Comparison of ENCODE assay signal across 22 cellular contexts in genomic region chr2:200847268-200847667, GRCh38.
"Had no signal": no experiment of that assay in that cellular context is flagged by ENCODE, and none has a peak within 500 bp of the region (broad histone marks: within the 10 kb centered on the region; RNA-seq: fewer than 3 reads in every experiment).

No MANE protein-coding gene starts in this region.

- H3K4me3 Mint-ChIP-seq: naive thymus-derived CD8-positive, alpha-beta T cell; neural crest cell had no signal

- H3K4me1 Mint-ChIP-seq: neural crest cell had no signal

- H3K4me3 ChIP-seq: coronary artery, dorsolateral prefrontal cortex, gastrocnemius medialis, heart right ventricle, right atrium auricular region, sigmoid colon, skin epidermis, stomach, thoracic aorta, transverse colon had no signal

- H3K9me3 Mint-ChIP-seq: naive thymus-derived CD8-positive, alpha-beta T cell; neural crest cell had no signal

- H3K4me1 ChIP-seq: gastrocnemius medialis, right atrium auricular region, sigmoid colon, stomach had no signal

- H3K9me3 ChIP-seq: gastrocnemius medialis, heart right ventricle, right atrium auricular region, sigmoid colon, stomach, thoracic aorta, transverse colon had no signal

- H3K27me3 Mint-ChIP-seq: naive thymus-derived CD8-positive, alpha-beta T cell had no signal

- DNase-seq: dorsolateral prefrontal cortex; effector CD8-positive, alpha-beta T cell; gastrocnemius medialis; heart right ventricle; hypothalamus; kidney glomerular epithelial cell; mammary epithelial cell; naive thymus-derived CD8-positive, alpha-beta T cell; sigmoid colon; stimulated activated CD4-positive, alpha-beta T cell treated with anti-CD3 and anti-CD28 coated beads, Interleukin-2, amount 100 ng/mL, for 24 hours; stimulated activated CD4-positive, alpha-beta T cell treated with anti-CD3 and anti-CD28 coated beads, Interleukin-4, amount 100 ng/mL, for 4 hours; stimulated activated naive CD4-positive, alpha-beta T cell; stomach; substantia nigra; transverse colon had no signal

- ATAC-seq: esophagus mucosa; gastrocnemius medialis; heart right ventricle; left lobe of liver; naive thymus-derived CD8-positive, alpha-beta T cell had no signal
